ENCODE assay signal across 32 cellular contexts in genomic region chr2:219468410-219469185, GRCh38. TPM values are rescaled to one million over a fixed set of nuclear protein-coding genes. Genes with fewer than 3 reads are reported as not detected.
A peak's percentile ranks its signal among the peaks of the same experiment; 100 is the strongest.
DNase-seq lines count a peak whose midpoint lies in the region; ATAC-seq and TF ChIP-seq lines count a peak whose summit lies in the region.
"Had no signal": no experiment of that assay in that cellular context is flagged by ENCODE, and none has a peak within 500 bp of the region (broad histone marks: within the 10 kb centered on the region; RNA-seq: fewer than 3 reads in every experiment).

No MANE protein-coding gene starts in this region.

- 83% methylated on average over 23 of the region's 23 CpGs for WGBS in right cardiac atrium

- peak; percentile 62 for DNase-seq in HT-29 (ENCODE audit: low spot score)
- no peak for DNase-seq in caudate nucleus (lab: John Stamatoyannopoulos, UW)
- no peak for DNase-seq in right cardiac atrium
- no peak for DNase-seq in colonic mucosa
- DNase-seq in effector CD4-positive, alpha-beta T cell, result no peak
- DNase-seq: activated CD4-positive, alpha-beta T cell treated with anti-CD3 and anti-CD28 coated beads, Interleukin-2, amount 10 ng/mL, durations not matched to agents 24 days and 14 days; activated CD8-positive, alpha-beta memory T cell treated with anti-CD3 and anti-CD28 coated beads, Interleukin-2, amount 10 ng/mL, durations not matched to agents 7 days and 5 days; activated gamma-delta T cell; activated naive CD8-positive, alpha-beta T cell treated with anti-CD3 and anti-CD28 coated beads, Interleukin-2, amount 10 ng/mL, durations not matched to agents 7 days and 5 days; activated T-cell treated with anti-CD3 and anti-CD28 coated beads, Interleukin-2, amount 50 U/mL, for 4 hours; C1 segment of cervical spinal cord; foreskin melanocyte; NCI-H446 treated with DMSO at 0.1 percent for 48 hours; NCI-H774; nephron progenitor cell; spleen; stimulated activated CD4-positive, alpha-beta T cell treated with anti-CD3 and anti-CD28 coated beads, Interleukin-2, amount 100 ng/mL, for 24 hours; stimulated activated CD8-positive, alpha-beta memory T cell treated with anti-CD3 and anti-CD28 coated beads, Interleukin-4, amount 100 ng/mL, for 48 hours; stimulated activated naive CD8-positive, alpha-beta T cell treated with anti-CD3 and anti-CD28 coated beads, Interleukin-15, amount 100 ng/mL, for 72 hours; T-helper 1 cell; thyroid gland had no signal

- no peak for TF ChIP-seq CTCF in colonic mucosa (IDR thresholded peaks at IDR 0.05)

- H3K4me1 ChIP-seq in right cardiac atrium (ENCODE audit: control insufficient read depth, insufficient read depth, low read length) (peaks cover 2% of the 10 kb centered on the region), stomach smooth muscle (ENCODE audit: control insufficient read depth, insufficient read depth, low read length) (peaks cover 71% of the 10 kb centered on the region), colonic mucosa (no peaks in the 10 kb centered on the region)
- H3K4me1 ChIP-seq: HAP-1, spleen, thyroid gland had no signal

- H3K4me3 ChIP-seq in right cardiac atrium (ENCODE audit: low read length) (no peak overlapping the region), stomach smooth muscle (ENCODE audit: low read length in 2 of 2) (no peak overlapping the region), colonic mucosa (no peak overlapping the region)
- H3K4me3 ChIP-seq: dorsolateral prefrontal cortex, HAP-1, lung, spleen, thyroid gland had no signal

- H3K27ac ChIP-seq in caudate nucleus (ENCODE audit: low read depth, low read length), result peak overlapping the region; percentile 18
- H3K27ac ChIP-seq in right cardiac atrium (ENCODE audit: low read length), result peak overlapping the region; percentile 19
- peak overlapping the region; percentile 88 for H3K27ac ChIP-seq in stomach smooth muscle (ENCODE audit: low read length)
- H3K27ac ChIP-seq in colonic mucosa, result no peak overlapping the region
- H3K27ac ChIP-seq: dorsolateral prefrontal cortex, spleen, thyroid gland had no signal

- no peaks in the 10 kb centered on the region for H3K27me3 ChIP-seq in right cardiac atrium (ENCODE audit: control insufficient read depth, insufficient read depth)
- no peaks in the 10 kb centered on the region for H3K27me3 ChIP-seq in stomach smooth muscle (ENCODE audit: control insufficient read depth in 1 of 2, insufficient read depth in 2 of 2, low read length in 2 of 2)
- H3K27me3 ChIP-seq in colonic mucosa, result no peaks in the 10 kb centered on the region
- H3K27me3 ChIP-seq: dorsolateral prefrontal cortex, thyroid gland had no signal

- ATAC-seq in right cardiac atrium (no peak), HG03025 (IDR thresholded peaks at IDR 0.05; ENCODE audit: low FRiP score, unreplicated experiment) (no peak)
- ATAC-seq: activated CD8-positive, alpha-beta memory T cell treated with anti-CD3 and anti-CD28 coated beads, Interleukin-2, amount 10 ng/mL, durations not matched to agents 7 days and 5 days; activated T-cell treated with anti-CD3 and anti-CD28 coated beads, Interleukin-2, amount 50 U/mL, for 4 hours; stimulated activated naive CD8-positive, alpha-beta T cell treated with anti-CD3 and anti-CD28 coated beads, Interleukin-15, amount 100 ng/mL, for 72 hours; WTC11 had no signal

- H3K36me3 ChIP-seq in stomach smooth muscle (ENCODE audit: control insufficient read depth in 2 of 2, insufficient read depth in 2 of 2, low read length in 2 of 2), result peaks cover 42 to 55% of the 10 kb centered on the region in 2 donors
- no peaks in the 10 kb centered on the region for H3K36me3 ChIP-seq in colonic mucosa
- H3K36me3 ChIP-seq: HAP-1, spleen, thyroid gland had no signal

- H3K9me3 ChIP-seq in right cardiac atrium (ENCODE audit: control insufficient read depth, low read length) (no peaks in the 10 kb centered on the region), stomach smooth muscle (ENCODE audit: control insufficient read depth in 2 of 2, low read length in 2 of 2) (no peaks in the 10 kb centered on the region), colonic mucosa (no peaks in the 10 kb centered on the region)
- H3K9me3 ChIP-seq: HAP-1, spleen, thyroid gland had no signal

- intact Hi-C loops in right cardiac atrium (cut with DNase I), result no loop called here
- intact Hi-C loops in colonic mucosa (cut with DNase I), result no loop called here

- H3K9ac ChIP-seq in stomach smooth muscle (ENCODE audit: low read length in 2 of 2) (no peak overlapping the region), colonic mucosa (ENCODE audit: low read depth in 2 of 2, low read length in 2 of 2) (no peak overlapping the region)

RNA-seq across cellular contexts. Expression of gene GMPPA, which starts 30.1 kb away (rescaled TPM):
- 68.2 and 84.5 TPM in 2 replicates for total RNA-seq in HT-29 (2014; rRNA removed; shearing (Covaris generic))
- total RNA-seq in right cardiac atrium, result 10 to 100 TPM; 22.9 to 27.5 (median 25.4) TPM
- polyA plus RNA-seq in right cardiac atrium, result 21.6 TPM
- total RNA-seq in colonic mucosa, result 10 to 100 TPM; 49.7 to 86.1 TPM

RNA-seq across cellular contexts. Expression of gene SPEG, which starts 34.0 kb away (rescaled TPM):
- 6.7 and 8.3 TPM in 2 replicates for total RNA-seq in HT-29 (2014; rRNA removed; shearing (Covaris generic))
- 100 to 1,000 TPM; 122 to 176 (median 159) TPM for total RNA-seq in right cardiac atrium
- polyA plus RNA-seq in right cardiac atrium, result 85.5 TPM
- total RNA-seq in colonic mucosa, result 10 to 100 TPM in 1 of 2 donors, 1 to 10 TPM in 1; 6.2 to 19.3 TPM
- polyA plus RNA-seq: IgD-negative memory B cell had no signal

RNA-seq across cellular contexts. Expression of gene ASIC4, which starts 45.7 kb away (rescaled TPM):
- total RNA-seq in HT-29 (2014; rRNA removed; shearing (Covaris generic)), result 0.08 TPM in 1 of 2 replicates, not detected in the other
- total RNA-seq in right cardiac atrium (1 to 10 TPM in 3 of 4 donors, under 1 TPM in 1; 0.28 to 1.8 (median 1.6) TPM), colonic mucosa (under 1 TPM in 1 of 2 donors, not detected in 1; 0.12 TPM)
- polyA plus RNA-seq in right cardiac atrium, result 0.57 TPM
- total RNA-seq: activated CD4-positive, alpha-beta T cell treated with anti-CD3 and anti-CD28 coated beads, Interleukin-2, amount 10 ng/mL, durations not matched to agents 24 days and 14 days; G401; renal cortical epithelial cell; SK-MEL-5; thyroid gland had no signal
- polyA plus RNA-seq: IgD-negative memory B cell had no signal

RNA-seq across cellular contexts. Expression of gene DES, which starts 50.4 kb away (rescaled TPM):
- total RNA-seq in HT-29 (2014; rRNA removed; shearing (Covaris generic)), result 0.63 TPM in 1 of 2 replicates, not detected in the other
- total RNA-seq in right cardiac atrium, result over 10,000 TPM in 1 of 4 donors, 1,000 to 10,000 TPM in 3; 6,970 to 10,932 (median 7,338) TPM
- 9,146 TPM for polyA plus RNA-seq in right cardiac atrium
- total RNA-seq in colonic mucosa, result 100 to 1,000 TPM in 1 of 2 donors, 10 to 100 TPM in 1; 24.0 to 917 TPM
- total RNA-seq: activated CD4-positive, alpha-beta T cell treated with anti-CD3 and anti-CD28 coated beads, Interleukin-2, amount 10 ng/mL, durations not matched to agents 24 days and 14 days; activated CD8-positive, alpha-beta memory T cell treated with anti-CD3 and anti-CD28 coated beads, Interleukin-2, amount 10 ng/mL, durations not matched to agents 7 days and 5 days; activated naive CD8-positive, alpha-beta T cell treated with anti-CD3 and anti-CD28 coated beads, Interleukin-2, amount 10 ng/mL, durations not matched to agents 7 days and 5 days; G401; osteocyte; SK-MEL-5 had no signal
- polyA plus RNA-seq: IgD-negative memory B cell had no signal

Comparison
In these comparisons a context has a peak if more than half of its experiments do, and no peak if none do; other contexts are left out.
1. RNA of gene SPEG, which starts 34.0 kb away (total RNA-seq): 122 to 176 TPM in right cardiac atrium; 6.2 to 19.3 TPM in colonic mucosa and 6.7 to 8.3 TPM in HT-29; every median in the first group is over 4 times any median in the second.